In the genomic region with DNA sequence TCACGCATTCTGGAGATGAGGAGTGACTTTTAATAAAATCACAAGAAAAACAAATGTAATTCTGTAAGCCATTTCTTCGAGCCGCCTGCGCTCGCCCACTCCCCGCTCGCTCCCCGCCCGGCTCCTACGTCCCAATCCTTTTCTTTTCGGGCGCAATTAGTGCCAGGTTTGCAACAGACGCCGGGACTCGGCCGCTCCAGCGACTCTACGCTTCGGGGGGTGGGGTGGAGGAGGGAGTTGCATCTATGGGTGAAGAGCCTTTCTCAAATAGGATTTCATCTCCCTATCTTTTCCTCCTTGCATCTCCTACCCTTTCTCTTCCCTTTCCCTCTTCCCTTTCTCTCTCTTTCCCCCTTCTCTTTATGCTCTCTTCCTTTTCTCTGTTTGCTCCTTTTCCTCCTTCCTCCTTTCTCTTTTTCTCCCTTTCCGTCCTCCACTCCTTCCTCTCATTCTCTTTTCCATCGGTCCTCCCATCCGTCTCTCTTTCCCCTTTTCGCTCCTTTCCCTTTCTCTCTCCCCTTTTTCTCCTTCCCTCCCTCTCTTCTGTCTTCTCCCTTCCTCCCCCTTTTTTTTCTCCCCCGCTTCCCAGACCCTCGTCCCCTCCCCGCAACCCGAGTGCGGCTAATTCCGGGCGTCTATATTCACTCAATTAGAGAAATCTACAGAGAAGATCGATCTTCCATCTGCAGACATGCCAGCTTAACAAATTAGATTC, we compare ENCODE assay signal across 1 cellular context.
TF ChIP-seq lines count a peak whose summit lies in the region.

No MANE protein-coding gene starts in this region.

TF ChIP-seq in HCT116, 20 proteins besides CTCF, POLR2A, EP300 and RAD21 (continued from another document):
- TF ChIP-seq, protein P1, sequence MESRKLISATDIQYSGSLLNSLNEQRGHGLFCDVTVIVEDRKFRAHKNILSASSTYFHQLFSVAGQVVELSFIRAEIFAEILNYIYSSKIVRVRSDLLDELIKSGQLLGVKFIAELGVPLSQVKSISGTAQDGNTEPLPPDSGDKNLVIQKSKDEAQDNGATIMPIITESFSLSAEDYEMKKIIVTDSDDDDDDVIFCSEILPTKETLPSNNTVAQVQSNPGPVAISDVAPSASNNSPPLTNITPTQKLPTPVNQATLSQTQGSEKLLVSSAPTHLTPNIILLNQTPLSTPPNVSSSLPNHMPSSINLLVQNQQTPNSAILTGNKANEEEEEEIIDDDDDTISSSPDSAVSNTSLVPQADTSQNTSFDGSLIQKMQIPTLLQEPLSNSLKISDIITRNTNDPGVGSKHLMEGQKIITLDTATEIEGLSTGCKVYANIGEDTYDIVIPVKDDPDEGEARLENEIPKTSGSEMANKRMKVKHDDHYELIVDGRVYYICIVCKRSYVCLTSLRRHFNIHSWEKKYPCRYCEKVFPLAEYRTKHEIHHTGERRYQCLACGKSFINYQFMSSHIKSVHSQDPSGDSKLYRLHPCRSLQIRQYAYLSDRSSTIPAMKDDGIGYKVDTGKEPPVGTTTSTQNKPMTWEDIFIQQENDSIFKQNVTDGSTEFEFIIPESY (IDR thresholded peaks at IDR 0.05; ENCODE audit: extremely low read depth, insufficient replicate concordance, low read length): no peak
- TF ChIP-seq, protein P2, sequence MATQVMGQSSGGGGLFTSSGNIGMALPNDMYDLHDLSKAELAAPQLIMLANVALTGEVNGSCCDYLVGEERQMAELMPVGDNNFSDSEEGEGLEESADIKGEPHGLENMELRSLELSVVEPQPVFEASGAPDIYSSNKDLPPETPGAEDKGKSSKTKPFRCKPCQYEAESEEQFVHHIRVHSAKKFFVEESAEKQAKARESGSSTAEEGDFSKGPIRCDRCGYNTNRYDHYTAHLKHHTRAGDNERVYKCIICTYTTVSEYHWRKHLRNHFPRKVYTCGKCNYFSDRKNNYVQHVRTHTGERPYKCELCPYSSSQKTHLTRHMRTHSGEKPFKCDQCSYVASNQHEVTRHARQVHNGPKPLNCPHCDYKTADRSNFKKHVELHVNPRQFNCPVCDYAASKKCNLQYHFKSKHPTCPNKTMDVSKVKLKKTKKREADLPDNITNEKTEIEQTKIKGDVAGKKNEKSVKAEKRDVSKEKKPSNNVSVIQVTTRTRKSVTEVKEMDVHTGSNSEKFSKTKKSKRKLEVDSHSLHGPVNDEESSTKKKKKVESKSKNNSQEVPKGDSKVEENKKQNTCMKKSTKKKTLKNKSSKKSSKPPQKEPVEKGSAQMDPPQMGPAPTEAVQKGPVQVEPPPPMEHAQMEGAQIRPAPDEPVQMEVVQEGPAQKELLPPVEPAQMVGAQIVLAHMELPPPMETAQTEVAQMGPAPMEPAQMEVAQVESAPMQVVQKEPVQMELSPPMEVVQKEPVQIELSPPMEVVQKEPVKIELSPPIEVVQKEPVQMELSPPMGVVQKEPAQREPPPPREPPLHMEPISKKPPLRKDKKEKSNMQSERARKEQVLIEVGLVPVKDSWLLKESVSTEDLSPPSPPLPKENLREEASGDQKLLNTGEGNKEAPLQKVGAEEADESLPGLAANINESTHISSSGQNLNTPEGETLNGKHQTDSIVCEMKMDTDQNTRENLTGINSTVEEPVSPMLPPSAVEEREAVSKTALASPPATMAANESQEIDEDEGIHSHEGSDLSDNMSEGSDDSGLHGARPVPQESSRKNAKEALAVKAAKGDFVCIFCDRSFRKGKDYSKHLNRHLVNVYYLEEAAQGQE (IDR thresholded peaks at IDR 0.05; ENCODE audit: low read depth): no peak
- TF ChIP-seq, protein P3, sequence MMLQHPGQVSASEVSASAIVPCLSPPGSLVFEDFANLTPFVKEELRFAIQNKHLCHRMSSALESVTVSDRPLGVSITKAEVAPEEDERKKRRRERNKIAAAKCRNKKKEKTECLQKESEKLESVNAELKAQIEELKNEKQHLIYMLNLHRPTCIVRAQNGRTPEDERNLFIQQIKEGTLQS (IDR thresholded peaks at IDR 0.05): no peak
- TF ChIP-seq SRF (IDR thresholded peaks at IDR 0.05; ENCODE audit: low read depth) (no peak), ZFX (IDR thresholded peaks at IDR 0.05) (no peak), EZH2 (IDR thresholded peaks at IDR 0.05) (no peak), JUND (IDR thresholded peaks at IDR 0.05) (no peak), EZH2phosphoT487 (IDR thresholded peaks at IDR 0.05; ENCODE audit: borderline replicate concordance) (no peak), ELF1 (IDR thresholded peaks at IDR 0.05; ENCODE audit: borderline replicate concordance, low read depth) (no peak), SP1 (IDR thresholded peaks at IDR 0.05; ENCODE audit: low read depth) (no peak), CEBPB (IDR thresholded peaks at IDR 0.05; ENCODE audit: low read depth) (no peak), SIN3A (IDR thresholded peaks at IDR 0.05; ENCODE audit: low read depth) (no peak), CBX3 (IDR thresholded peaks at IDR 0.05; ENCODE audit: low read depth) (no peak)
